19 cellular contexts compared by ENCODE assay signal in genomic region chr2:130261970-130262760, GRCh38.
DNase-seq lines count a peak whose midpoint lies in the region; ATAC-seq and TF ChIP-seq lines count a peak whose summit lies in the region.
"Had no signal": no experiment of that assay in that cellular context is flagged by ENCODE, and none has a peak within 500 bp of the region (broad histone marks: within the 10 kb centered on the region; RNA-seq: fewer than 3 reads in every experiment).

No MANE protein-coding gene starts in this region.

- H3K4me1 ChIP-seq in IMR-90 (ENCODE audit: control insufficient read depth, insufficient read depth, low read length) = no peaks in the 10 kb centered on the region
- H3K4me1 ChIP-seq: ascending aorta, psoas muscle had no signal

- CTCF ChIA-PET in IMR-90 (lab: Yijun Ruan, JAX) (no interaction called here), WTC11 (lab: Charles Lee) (interaction anchor here (0.6 kb wide), 2 partner anchors 42 to 339 kb away, joined by 3 read pairs; no protein-coding TSS in a partner anchor)

- H3K14ac ChIP-seq in IMR-90 (replicated peaks; ENCODE audit: low read depth, low read length) = no peak overlapping the region

- intact Hi-C loops in IMR-90 (cut with micrococcal nuclease) = no loop called here

- no peak overlapping the region for H3K9ac ChIP-seq in IMR-90 (ENCODE audit: low read depth, low read length)

- TF ChIP-seq RAD21 in IMR-90 (IDR thresholded peaks at IDR 0.05; ENCODE audit: low read length) = no peak

- H3K27ac Mint-ChIP-seq in WTC11 (no peak overlapping the region), nephron (peak overlapping the region; percentile 53 to 75 (median 61))
- H3K27ac Mint-ChIP-seq: CD8-positive, alpha-beta T cell had no signal

- H2AFZ ChIP-seq in IMR-90 (replicated peaks; ENCODE audit: low read length, poor library complexity) = no peak overlapping the region

- H3K36me3 Mint-ChIP-seq in WTC11 = no peaks in the 10 kb centered on the region
- H3K36me3 Mint-ChIP-seq in nephron (ENCODE audit: low read depth) = no peaks in the 10 kb centered on the region
- H3K36me3 Mint-ChIP-seq: CD8-positive, alpha-beta T cell had no signal

- H3K4me1 Mint-ChIP-seq in WTC11 = no peaks in the 10 kb centered on the region; the same call in 1 of the 2 replicates
- peaks cover 50% of the 10 kb centered on the region for H3K4me1 Mint-ChIP-seq in nephron

- H3K4me2 ChIP-seq in IMR-90 (ENCODE audit: low read depth, low read length) = no peak overlapping the region

- TF ChIP-seq POLR2A in IMR-90 (IDR thresholded peaks at IDR 0.05; ENCODE audit: low read depth, low read length) = no peak

- POLR2A ChIA-PET in IMR-90 (lab: Charles Lee; ENCODE audit: unreplicated experiment) (no interaction called here), WTC11 (lab: Charles Lee) (no interaction called here)

- BruUV-seq in IMR-90 (replicated peaks; lab: Mats Ljungman, UMichigan) = no TSS peak

- no peak overlapping the region for H2BK20ac ChIP-seq in IMR-90 (ENCODE audit: low read depth, low read length)

- no peaks in the 10 kb centered on the region for H3K79me1 ChIP-seq in IMR-90 (ENCODE audit: low read depth in 1 of 2, low read length in 2 of 2)

- H2BK5ac ChIP-seq in IMR-90 (ENCODE audit: low read depth, low read length, poor library complexity, severe bottlenecking) = no peak overlapping the region

- H3K9me1 ChIP-seq in IMR-90 (ENCODE audit: insufficient read depth, low read length) = no peaks in the 10 kb centered on the region

- H2AK9ac ChIP-seq in IMR-90 (replicated peaks; ENCODE audit: low read depth, low read length, poor library complexity) = no peak overlapping the region

- 14% methylated on average over 2 of the region's 11 CpGs; no CpG with 5 or more reads in 1 of the 2 experiments for WGBS in IMR-90 (ENCODE audit: extremely low coverage in 2 of 2, insufficient read length in 1 of 2), 2 experiments

- H2AK5ac ChIP-seq in IMR-90 (ENCODE audit: low read depth, low read length) = no peak overlapping the region

- no peaks in the 10 kb centered on the region for H3K9me3 ChIP-seq in IMR-90 (ENCODE audit: control insufficient read depth, insufficient read depth, low read length)
- H3K9me3 ChIP-seq: ascending aorta, psoas muscle had no signal

- no peaks in the 10 kb centered on the region for H3K36me3 ChIP-seq in IMR-90 (ENCODE audit: control insufficient read depth, insufficient read depth, low read length)
- H3K36me3 ChIP-seq: ascending aorta, WERI-Rb-1 had no signal

- H2BK15ac ChIP-seq in IMR-90 (ENCODE audit: low read depth, low read length) = no peak overlapping the region

- no peak overlapping the region for H3K4me3 Mint-ChIP-seq in WTC11
- H3K4me3 Mint-ChIP-seq in nephron = peak overlapping the region in 1 of 3 experiments; percentile 15
- H3K4me3 Mint-ChIP-seq: CD8-positive, alpha-beta T cell had no signal

- no peak overlapping the region for H3K27ac ChIP-seq in IMR-90 (ENCODE audit: insufficient read depth, low read length)
- H3K27ac ChIP-seq: ascending aorta, dorsolateral prefrontal cortex, psoas muscle, WERI-Rb-1 had no signal

- no peak overlapping the region for H3K4me3 ChIP-seq in IMR-90 (ENCODE audit: insufficient read depth, low read depth, low read length)
- H3K4me3 ChIP-seq: ascending aorta, dorsolateral prefrontal cortex, psoas muscle had no signal

- peaks cover 13% of the 10 kb centered on the region for H3K27me3 ChIP-seq in IMR-90 (ENCODE audit: control insufficient read depth, insufficient read depth, low read length)
- H3K27me3 ChIP-seq: ascending aorta had no signal

- TF ChIP-seq CTCF in IMR-90 (conservative IDR thresholded peaks at IDR 0.05; ENCODE audit: low read depth, low read length) = no peak
- TF ChIP-seq CTCF in WTC11 (IDR thresholded peaks at IDR 0.05) = no peak
- no peak for TF ChIP-seq CTCF in nephron (IDR thresholded peaks at IDR 0.05; ENCODE audit: unreplicated experiment in 3 of 3)

- H2BK120ac ChIP-seq in IMR-90 (ENCODE audit: low read depth, low read length) = no peak overlapping the region

- H4K91ac ChIP-seq in IMR-90 (ENCODE audit: insufficient read depth, low read depth, low read length) = no peak overlapping the region

- H3K27me3 Mint-ChIP-seq in WTC11 (ENCODE audit: low read depth) (no peaks in the 10 kb centered on the region; the same call in 1 of the 2 replicates), nephron (ENCODE audit: low read depth) (peaks cover 13% of the 10 kb centered on the region)

- no peak overlapping the region for H4K8ac ChIP-seq in IMR-90 (ENCODE audit: low read depth in 2 of 2, low read length in 2 of 2)

- DNase-seq in NCI-H1092 treated with DMSO at 0.1 percent for 48 hours (lab: John Stamatoyannopoulos, UW) = peak; percentile 3
- no peak for DNase-seq in NCI-H1092 (lab: John Stamatoyannopoulos, UW)
- peak; percentile 6 for DNase-seq in IMR-90
- no peak for DNase-seq in WTC11 (ENCODE audit: low spot score)
- DNase-seq: 8988T; activated effector memory CD4-positive, alpha-beta T cell treated with anti-CD3 and anti-CD28 coated beads, Interleukin-2, amount 50 U/mL, for 16 hours; CD8-positive, alpha-beta T cell; dorsolateral prefrontal cortex; GDM1; OCI-M1; psoas muscle; stimulated activated CD4-positive, alpha-beta T cell treated with anti-CD3 and anti-CD28 coated beads, Interleukin-15, amount 100 ng/mL, for 24 hours; SW 1271; WERI-Rb-1 had no signal

- H4K5ac ChIP-seq in IMR-90 (ENCODE audit: low read depth, low read length) = no peak overlapping the region

- no peak overlapping the region for H3K56ac ChIP-seq in IMR-90 (ENCODE audit: extremely low read depth, insufficient read depth, low read length)

- no peak overlapping the region for H3K4ac ChIP-seq in IMR-90 (ENCODE audit: low read depth, low read length)

- dilution Hi-C loops in IMR-90 (cut with HindIII; ENCODE audit: low sequenced_read_pairs, unreplicated experiment) = no loop called here

- H3K23ac ChIP-seq in IMR-90 (ENCODE audit: low read depth, low read length) = no peak overlapping the region

- no peak overlapping the region for H3K18ac ChIP-seq in IMR-90 (ENCODE audit: low read depth, low read length)

- H4K20me1 ChIP-seq in IMR-90 (ENCODE audit: insufficient read depth, low read length) = no peaks in the 10 kb centered on the region

- H3K9me3 Mint-ChIP-seq in WTC11 (no peaks in the 10 kb centered on the region), nephron (no peaks in the 10 kb centered on the region)
- H3K9me3 Mint-ChIP-seq: CD8-positive, alpha-beta T cell had no signal

- no peak for ATAC-seq in IMR-90 (ENCODE audit: low read depth)
- ATAC-seq in WTC11 = peak; percentile 28
- ATAC-seq in GM18868 (IDR thresholded peaks at IDR 0.05; ENCODE audit: unreplicated experiment) = no peak
- ATAC-seq in GM21528 (IDR thresholded peaks at IDR 0.05; ENCODE audit: low FRiP score, unreplicated experiment) = no peak
- ATAC-seq in HG02759 (IDR thresholded peaks at IDR 0.05; ENCODE audit: unreplicated experiment) = no peak
- ATAC-seq: CD8-positive, alpha-beta T cell; psoas muscle had no signal

- in situ Hi-C loops in IMR-90 (cut with MboI; ENCODE audit: low sequenced_read_pairs) = no loop called here

TF ChIP-seq in IMR-90, 13 proteins besides CTCF, POLR2A, EP300 and RAD21:
- no peak for TF ChIP-seq RFX5 (IDR thresholded peaks at IDR 0.05; ENCODE audit: low read depth, low read length)
- TF ChIP-seq NFE2L2 (IDR thresholded peaks at IDR 0.05; ENCODE audit: low read depth, low read length) = no peak
- TF ChIP-seq CEBPB (IDR thresholded peaks at IDR 0.05; ENCODE audit: low read depth, low read length) = no peak
- no peak for TF ChIP-seq BHLHE40 (IDR thresholded peaks at IDR 0.05; ENCODE audit: low read depth, low read length)
- no peak for TF ChIP-seq FOS (IDR thresholded peaks at IDR 0.05; ENCODE audit: low read depth, low read length)
- no peak for TF ChIP-seq CHD1 (IDR thresholded peaks at IDR 0.05; ENCODE audit: low read depth, low read length)
- no peak for TF ChIP-seq RCOR1 (IDR thresholded peaks at IDR 0.05; ENCODE audit: insufficient replicate concordance, low read length)

TF ChIP-seq in WTC11, 78 proteins besides CTCF, POLR2A, EP300 and RAD21:
- TF ChIP-seq ZNF121 (CRISPR knock-in tag; IDR thresholded peaks at IDR 0.05) = no peak
- no peak for TF ChIP-seq ZSCAN18 (CRISPR knock-in tag; IDR thresholded peaks at IDR 0.05)

Comparison
In these comparisons a context has a peak if more than half of its experiments do, and no peak if none do; other contexts are left out.
1. DNase-seq: peak in NCI-H1092 treated with DMSO at 0.1 percent for 48 hours (single experiment) and IMR-90 (single experiment); none in NCI-H1092 (single experiment) and WTC11 (single experiment).